Comparison of ENCODE assay signal across 24 cellular contexts in genomic region chr7:130346339-130346905, GRCh38. TPM values are rescaled to one million over a fixed set of nuclear protein-coding genes. Genes with fewer than 3 reads are reported as not detected.
"Had no signal": no experiment of that assay in that cellular context is flagged by ENCODE, and none has a peak within 500 bp of the region (broad histone marks: within the 10 kb centered on the region; RNA-seq: fewer than 3 reads in every experiment).

No MANE protein-coding gene starts in this region.

- H3K27me3 ChIP-seq: tibial artery, upper lobe of right lung, vagina had no signal

- H3K27ac ChIP-seq: gastrocnemius medialis, heart right ventricle, neutrophil, tibial artery, upper lobe of right lung, vagina had no signal

- H3K4me2 ChIP-seq: smooth muscle cell had no signal

- H3K9me3 ChIP-seq: gastrocnemius medialis, neutrophil, tibial artery, upper lobe of right lung, vagina had no signal

- H3K4me1 ChIP-seq: upper lobe of right lung had no signal

- DNase-seq: effector memory CD4-positive, alpha-beta T cell; gastrocnemius medialis; heart right ventricle; hypothalamus; kidney glomerular epithelial cell; naive thymus-derived CD4-positive, alpha-beta T cell; right cardiac atrium; stimulated activated CD4-positive, alpha-beta T cell treated with anti-CD3 and anti-CD28 coated beads, Interleukin-2, amount 100 ng/mL, for 48 hours; stimulated activated naive CD4-positive, alpha-beta T cell treated with Interleukin-2 at 50 U/mL for 16 hours; tibial artery; upper lobe of right lung had no signal

- ATAC-seq: gastrocnemius medialis; heart right ventricle; naive thymus-derived CD4-positive, alpha-beta T cell; right cardiac atrium; upper lobe of right lung had no signal

- H3K4me3 ChIP-seq: gastrocnemius medialis, heart right ventricle, smooth muscle cell, tibial artery, upper lobe of right lung, vagina had no signal

- H3K36me3 ChIP-seq: gastrocnemius medialis, heart right ventricle, neutrophil, tibial artery, upper lobe of right lung, vagina had no signal

- FAIRE-seq: endometrium, islet of Langerhans had no signal

RNA-seq across cellular contexts. Expression of gene CPA5, which starts 1.8 kb away (rescaled TPM):
- total RNA-seq: esophagus mucosa, fibroblast of villous mesenchyme, gastrocnemius medialis, heart right ventricle, liver, lung microvascular endothelial cell, mesenteric fat pad, mononuclear cell, osteoblast, right cardiac atrium, smooth muscle cell, temporal lobe, upper lobe of right lung, vagina had no signal
- polyA plus RNA-seq: right cardiac atrium, smooth muscle cell had no signal

RNA-seq across cellular contexts. Expression of gene CPA1, which starts 33.9 kb away (rescaled TPM):
- total RNA-seq: esophagus mucosa; gastrocnemius medialis; lung microvascular endothelial cell; mononuclear cell; naive thymus-derived CD4-positive, alpha-beta T cell; temporal lobe; upper lobe of right lung; vagina had no signal
- polyA plus RNA-seq: naive thymus-derived CD4-positive, alpha-beta T cell had no signal

RNA-seq across cellular contexts. Expression of gene CPA4, which starts 53.5 kb away (rescaled TPM):
- total RNA-seq: gastrocnemius medialis; lung microvascular endothelial cell; naive thymus-derived CD4-positive, alpha-beta T cell; temporal lobe; upper lobe of right lung had no signal
- polyA plus RNA-seq: naive thymus-derived CD4-positive, alpha-beta T cell had no signal
